3 cellular contexts compared by ENCODE assay signal in the genomic region with DNA sequence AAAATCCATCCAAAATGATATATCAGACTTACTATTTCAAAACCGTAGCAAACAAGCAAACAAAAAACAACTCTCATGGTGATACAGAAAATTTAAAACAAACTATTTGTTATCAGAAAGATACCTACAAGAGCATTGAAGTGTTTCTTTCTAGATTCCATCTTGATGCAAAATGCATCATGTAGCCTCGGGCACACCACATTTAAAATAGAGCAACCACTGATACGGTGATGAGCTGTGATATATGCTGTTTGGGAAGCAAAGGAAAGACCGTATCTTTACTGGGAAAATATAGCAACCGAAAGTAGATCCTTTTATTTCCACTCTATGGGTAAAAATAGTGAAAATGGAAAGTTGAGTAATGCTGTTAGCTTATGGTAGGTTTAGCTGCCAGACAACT.
"Had no signal": no experiment of that assay in that cellular context is flagged by ENCODE, and none has a peak within 500 bp of the region (broad histone marks: within the 10 kb centered on the region; RNA-seq: fewer than 3 reads in every experiment).

No MANE protein-coding gene starts in this region.

- H3K4me3 ChIP-seq: GM12878 had no signal

- DNase-seq: GDM1, GF-D8 had no signal

- ATAC-seq: GM12878 had no signal
